ENCODE assay signal across 8 cellular contexts in the genomic region with DNA sequence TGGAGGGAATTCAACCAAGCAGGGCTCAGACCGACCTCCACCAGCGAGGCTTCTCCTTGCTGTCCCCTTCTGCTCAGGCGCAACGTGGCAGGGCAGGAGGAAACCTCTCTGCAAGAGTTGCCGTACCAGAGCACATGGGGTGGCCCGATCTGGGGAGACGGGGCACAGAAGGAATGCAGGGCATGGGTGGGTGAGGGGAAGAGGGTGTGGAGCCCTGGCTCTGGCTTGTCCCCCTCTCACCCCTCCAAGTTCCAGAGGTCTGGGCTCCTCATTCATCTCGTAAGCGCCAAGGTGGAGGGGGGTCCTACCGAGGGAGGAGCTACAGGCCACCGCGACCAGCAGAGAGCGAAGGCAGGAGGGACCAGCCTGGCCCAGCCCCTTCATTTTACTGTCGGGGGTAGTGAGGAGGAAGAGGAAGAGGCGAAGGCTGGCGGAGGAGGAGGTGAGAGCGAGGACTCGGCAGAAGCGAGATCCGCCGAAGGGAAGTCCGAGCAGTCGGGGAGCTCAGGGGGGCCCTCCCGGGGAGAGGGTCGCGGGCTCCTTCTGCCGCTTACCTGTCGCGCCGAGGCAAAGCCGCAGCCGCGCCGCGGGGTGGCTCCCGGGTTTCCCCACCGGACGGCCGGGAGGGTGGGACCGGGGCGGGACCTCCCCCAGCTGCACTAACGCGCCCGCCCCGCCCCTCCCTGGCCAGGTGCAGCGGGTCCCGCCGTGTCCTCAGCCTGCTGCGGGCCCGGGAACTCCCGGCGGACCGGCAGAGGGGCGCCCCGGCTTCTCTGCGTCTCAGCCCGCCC. TPM values are rescaled to one million over a fixed set of nuclear protein-coding genes. Genes with fewer than 3 reads are reported as not detected.
A peak's percentile ranks its signal among the peaks of the same experiment; 100 is the strongest.
DNase-seq lines count a peak whose midpoint lies in the region; ATAC-seq, FAIRE-seq and TF ChIP-seq lines count a peak whose summit lies in the region.

A gene with protein sequence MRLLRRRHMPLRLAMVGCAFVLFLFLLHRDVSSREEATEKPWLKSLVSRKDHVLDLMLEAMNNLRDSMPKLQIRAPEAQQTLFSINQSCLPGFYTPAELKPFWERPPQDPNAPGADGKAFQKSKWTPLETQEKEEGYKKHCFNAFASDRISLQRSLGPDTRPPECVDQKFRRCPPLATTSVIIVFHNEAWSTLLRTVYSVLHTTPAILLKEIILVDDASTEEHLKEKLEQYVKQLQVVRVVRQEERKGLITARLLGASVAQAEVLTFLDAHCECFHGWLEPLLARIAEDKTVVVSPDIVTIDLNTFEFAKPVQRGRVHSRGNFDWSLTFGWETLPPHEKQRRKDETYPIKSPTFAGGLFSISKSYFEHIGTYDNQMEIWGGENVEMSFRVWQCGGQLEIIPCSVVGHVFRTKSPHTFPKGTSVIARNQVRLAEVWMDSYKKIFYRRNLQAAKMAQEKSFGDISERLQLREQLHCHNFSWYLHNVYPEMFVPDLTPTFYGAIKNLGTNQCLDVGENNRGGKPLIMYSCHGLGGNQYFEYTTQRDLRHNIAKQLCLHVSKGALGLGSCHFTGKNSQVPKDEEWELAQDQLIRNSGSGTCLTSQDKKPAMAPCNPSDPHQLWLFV (minus strand): TSS at position 360 of the 791 bp plus-strand sequence. CDS start 11,625 bp downstream, outside the sequence.

- peak within 1 kb of the TSS; percentile 91 to 98 (median 96) for H3K4me3 Mint-ChIP-seq in naive B cell

- H2AFZ ChIP-seq in endothelial cell of umbilical vein (ENCODE audit: low read depth, low read length): peak within 1 kb of the TSS; percentile 77

- peak within 1 kb of the TSS; percentile 96 to 99 (median 98) for H3K27ac Mint-ChIP-seq in naive B cell

- no peaks in the 10 kb centered on the region for H4K20me1 ChIP-seq in endothelial cell of umbilical vein (replicated peaks; ENCODE audit: control insufficient read depth, extremely low read depth, insufficient read depth, low read length)

- CTCF ChIA-PET in endothelial cell of umbilical vein (lab: Charles Lee): interaction anchor here (1.6 to 2.8 kb wide), 5 partner anchors 19 to 41 kb away, joined by 4 to 11 read pairs (median 7); no protein-coding TSS in a partner anchor

- ATAC-seq in HG02798 (IDR thresholded peaks at IDR 0.05; ENCODE audit: poor library complexity, unreplicated experiment) (peak; percentile 62), naive B cell (ENCODE audit: low read depth in 2 of 2) (peak; percentile 70), GM21367 (IDR thresholded peaks at IDR 0.05; ENCODE audit: unreplicated experiment) (no peak)

- peak; percentile 40; the same call in 1 of the 2 replicates for TF ChIP-seq POLR2A in GM12892 (IDR thresholded peaks at IDR 0.05; ENCODE audit: low read depth, low read length)
- TF ChIP-seq POLR2A in endothelial cell of umbilical vein (IDR thresholded peaks at IDR 0.05; ENCODE audit: low read depth, low read length): no peak

- no peaks in the 10 kb centered on the region for H3K27me3 ChIP-seq in endothelial cell of umbilical vein (ENCODE audit: control insufficient read depth in 2 of 2, insufficient read depth in 2 of 2, low read length in 2 of 2)

- POLR2A ChIA-PET in endothelial cell of umbilical vein (lab: Charles Lee): interaction anchor here (1.1 to 1.8 kb wide), 2 partner anchors 20 to 22 kb away, joined by 3 to 7 read pairs; no protein-coding TSS in a partner anchor

- no peaks in the 10 kb centered on the region for H3K27me3 Mint-ChIP-seq in naive B cell

- peak within 1 kb of the TSS; percentile 67 for H3K27ac ChIP-seq in endothelial cell of umbilical vein (ENCODE audit: insufficient read depth, low read depth, low read length)

- FAIRE-seq in GM12892 (lab: Jason Lieb, UNC): peak; percentile 64
- FAIRE-seq in endothelial cell of umbilical vein (lab: Jason Lieb, UNC): peak; percentile 83

- intact Hi-C loops in endothelial cell of umbilical vein (cut with micrococcal nuclease): loop anchor here (1.0 kb wide), 1 partner anchor 20 kb away; no protein-coding TSS in a partner anchor

- H3K36me3 ChIP-seq in endothelial cell of umbilical vein (ENCODE audit: control insufficient read depth in 2 of 2, extremely low read depth in 1 of 2, insufficient read depth in 2 of 2, low read length in 2 of 2): no peaks in the 10 kb centered on the region

- H3K4me1 Mint-ChIP-seq in naive B cell: peaks cover 73 to 93% (median 90%) of the 10 kb centered on the region in 3 donors

- peaks cover 43% of the 10 kb centered on the region for H3K4me1 ChIP-seq in endothelial cell of umbilical vein (ENCODE audit: control insufficient read depth, extremely low read depth, insufficient read depth, low read length)

- no peaks in the 10 kb centered on the region for H3K36me3 Mint-ChIP-seq in naive B cell

- H3K9ac ChIP-seq in endothelial cell of umbilical vein (replicated peaks; ENCODE audit: extremely low read depth, insufficient read depth, low read length): peak within 1 kb of the TSS; percentile 81

- H3K4me3 ChIP-seq in endothelial cell of umbilical vein (replicated peaks in 1 of 3; ENCODE audit: insufficient read depth in 1 of 3, low read depth in 1 of 3, low read length in 3 of 3): peak within 1 kb of the TSS; percentile 66 to 72 (median 71)

- BruUV-seq in endothelial cell of umbilical vein (replicated peaks; lab: Mats Ljungman, UMichigan): TSS peak; percentile 7

- dilution Hi-C loops in endothelial cell of umbilical vein (cut with MboI; ENCODE audit: extremely low pct_ligation_motif_present, low sequenced_read_pairs): no loop called here

- H3K4me2 ChIP-seq in endothelial cell of umbilical vein (ENCODE audit: insufficient read depth, low read length): peak within 1 kb of the TSS; percentile 92

- DNase-seq in GM12892 (ENCODE audit: insufficient read length) (peak; percentile 77), NCI-H69 (lab: John Stamatoyannopoulos, UW) (peak; percentile 83), endothelial cell of umbilical vein (ENCODE audit: low read depth, low spot score) (peak; percentile 28), naive B cell (peak; percentile 85)
- DNase-seq in activated CD8-positive, alpha-beta memory T cell treated with anti-CD3 and anti-CD28 coated beads for 48 hours (ENCODE audit: low read depth in 2 of 3, low spot score in 2 of 3): peak; percentile 31 to 50 (median 45)
- DNase-seq in stimulated activated naive CD4-positive, alpha-beta T cell (lab: John Stamatoyannopoulos, UW): peak; percentile 37 to 70 (median 57)

- no peak for TF ChIP-seq CTCF in endothelial cell of umbilical vein (IDR thresholded peaks at IDR 0.05; ENCODE audit: extremely low read depth in 1 of 2, insufficient read depth in 1 of 2, low read depth in 1 of 2, low read length in 2 of 2)

- H3K79me2 ChIP-seq in endothelial cell of umbilical vein (ENCODE audit: control insufficient read depth, insufficient read depth, low read length): peaks cover 8% of the 10 kb centered on the region

- no peaks in the 10 kb centered on the region for H3K9me3 Mint-ChIP-seq in naive B cell

- no peaks in the 10 kb centered on the region for H3K9me1 ChIP-seq in endothelial cell of umbilical vein (replicated peaks; ENCODE audit: control insufficient read depth, extremely low read depth, insufficient read depth, low read length)

- no peaks in the 10 kb centered on the region for H3K9me3 ChIP-seq in endothelial cell of umbilical vein (replicated peaks; ENCODE audit: control insufficient read depth, insufficient read depth, low read length)

TF ChIP-seq in endothelial cell of umbilical vein, 7 proteins besides CTCF, POLR2A, EP300 and RAD21:
- TF ChIP-seq POLR2AphosphoS5 (IDR thresholded peaks at IDR 0.05; ENCODE audit: insufficient read depth, low read depth, low read length) (peak; percentile 20), EZH2 (IDR thresholded peaks at IDR 0.05; ENCODE audit: borderline replicate concordance, low read depth, low read length, severe bottlenecking) (no peak)

RNA-seq across cellular contexts. Expression of the gene that starts here (rescaled TPM):
- polyA plus RNA-seq in GM12892 (2012; ENCODE audit: missing spikeins): 12.4 TPM
- total RNA-seq in endothelial cell of umbilical vein: 38.3 and 39.2 TPM in 2 replicates
- polyA plus RNA-seq in endothelial cell of umbilical vein (13.8 and 18.7 TPM in 2 replicates), naive B cell (ENCODE audit: low read depth in 6 of 6) (10 to 100 TPM in 5 of 6 donors, 1 to 10 TPM in 1; 3.3 to 25.6 (median 13.2) TPM)
- 18.8 and 20.6 TPM in 2 replicates for polyA plus RNA-seq in endothelial cell of umbilical vein (2011; cell fraction: cytosol; rRNA removed)
- polyA plus RNA-seq in endothelial cell of umbilical vein (2011; cell fraction: nucleus; rRNA removed): 14.1 and 16.7 TPM in 2 replicates
- 24.9 and 66.5 TPM in 2 replicates for polyA plus RNA-seq in endothelial cell of umbilical vein (2012)
- 22.0 and 25.6 TPM in 2 replicates for polyA minus RNA-seq in endothelial cell of umbilical vein
- polyA minus RNA-seq in endothelial cell of umbilical vein (2011; cell fraction: cytosol; rRNA and poly(A)+ RNA removed): not detected
- 13.3 and 16.1 TPM in 2 replicates for polyA minus RNA-seq in endothelial cell of umbilical vein (2011; cell fraction: nucleus; rRNA and poly(A)+ RNA removed)

Comparison
In these comparisons a context has a peak if more than half of its experiments do, and no peak if none do; other contexts are left out.
1. DNase-seq: peak in every context shown above with its lines; median percentile 85 in naive B cell; 83 in NCI-H69; 77 in GM12892; 57 in stimulated activated naive CD4-positive, alpha-beta T cell; 45 in activated CD8-positive, alpha-beta memory T cell treated with anti-CD3 and anti-CD28 coated beads for 48 hours; 28 in endothelial cell of umbilical vein.